In genomic region chr9:110256392-110257096, GRCh38 we compare ENCODE assay signal across 1 cellular context.
TF ChIP-seq lines count a peak whose summit lies in the region.

TXN (minus strand) TSS chr9:110256507; CDS start chr9:110256435, 72 bp downstream.

TF ChIP-seq in GM12878, 131 proteins besides CTCF, POLR2A, EP300 and RAD21 (continued from another document and continues in another):
- TF ChIP-seq ZBTB40 (IDR thresholded peaks at IDR 0.05; ENCODE audit: borderline replicate concordance) (no peak), BHLHE40 (IDR thresholded peaks at IDR 0.05; ENCODE audit: borderline replicate concordance in 1 of 2, low read depth in 2 of 2, low read length in 1 of 2) (peak; percentile 76 to 90), LARP7 (IDR thresholded peaks at IDR 0.05) (no peak; the same call in 1 of the 2 replicates), E4F1 (IDR thresholded peaks at IDR 0.05; ENCODE audit: borderline replicate concordance, partially characterized antibody) (no peak), MYC (IDR thresholded peaks at IDR 0.05; ENCODE audit: insufficient read depth, insufficient read length, insufficient replicate concordance, low read length, severe bottlenecking) (peak; percentile 32), BACH1 (IDR thresholded peaks at IDR 0.05; ENCODE audit: borderline replicate concordance) (peak; percentile 100), NKRF (conservative IDR thresholded peaks at IDR 0.05) (peak; percentile 69), DPF2 (IDR thresholded peaks at IDR 0.05) (peak; percentile 63), CEBPB (IDR thresholded peaks at IDR 0.05; ENCODE audit: borderline replicate concordance in 1 of 2, low read depth in 2 of 2, low read length in 2 of 2) (no peak), HDAC2 (IDR thresholded peaks at IDR 0.05) (no peak), WRNIP1 (IDR thresholded peaks at IDR 0.05; ENCODE audit: borderline replicate concordance, low read depth, low read length) (no peak), ZBTB11 (CRISPR knock-in tag; IDR thresholded peaks at IDR 0.05) (no peak), RAD51 (IDR thresholded peaks at IDR 0.05) (peak; percentile 78), TAF1 (IDR thresholded peaks at IDR 0.05; ENCODE audit: borderline replicate concordance, low read depth, low read length) (peak; percentile 97), ZNF384 (IDR thresholded peaks at IDR 0.05; ENCODE audit: borderline replicate concordance, low read depth, low read length) (no peak), POLR2AphosphoS5 (IDR thresholded peaks at IDR 0.05; ENCODE audit: low read length) (peak; percentile 98), RELA (IDR thresholded peaks at IDR 0.05; ENCODE audit: borderline replicate concordance, partially characterized antibody) (peak; percentile 65), RUNX3 (IDR thresholded peaks at IDR 0.05; ENCODE audit: low read length) (peak; percentile 61; the same call in 1 of the 2 replicates), POU2F2 (IDR thresholded peaks at IDR 0.05; ENCODE audit: borderline replicate concordance, low read depth, low read length) (peak; percentile 93; the same call in 2 of the 3 replicates), CREB1 (IDR thresholded peaks at IDR 0.05; ENCODE audit: low read depth) (peak; percentile 65), MTA2 (IDR thresholded peaks at IDR 0.05; ENCODE audit: low read depth) (peak; percentile 28), NR2C2 (IDR thresholded peaks at IDR 0.05; ENCODE audit: borderline replicate concordance, control insufficient read depth, insufficient read length, low read depth) (no peak), MEF2B (IDR thresholded peaks at IDR 0.05; ENCODE audit: partially characterized antibody, poor library complexity, severe bottlenecking) (no peak), MYB (IDR thresholded peaks at IDR 0.05; ENCODE audit: borderline replicate concordance, low read depth, low read length) (no peak), NFXL1 (IDR thresholded peaks at IDR 0.05; ENCODE audit: borderline replicate concordance) (no peak), RB1 (IDR thresholded peaks at IDR 0.05; ENCODE audit: borderline replicate concordance) (no peak), BCL11A (IDR thresholded peaks at IDR 0.05; ENCODE audit: low read depth, low read length) (no peak), ATF7 (IDR thresholded peaks at IDR 0.05; ENCODE audit: low read depth) (peak; percentile 44; the same call in 1 of the 2 replicates), TCF3 (IDR thresholded peaks at IDR 0.05; ENCODE audit: borderline replicate concordance, insufficient read depth, low read depth, low read length) (peak; percentile 38; the same call in 1 of the 2 replicates), NBN (IDR thresholded peaks at IDR 0.05) (peak; percentile 48; the same call in 1 of the 2 replicates), EED (IDR thresholded peaks at IDR 0.05; ENCODE audit: low read depth) (no peak; the same call in 1 of the 2 replicates), SUPT20H (IDR thresholded peaks at IDR 0.05; ENCODE audit: borderline replicate concordance, control insufficient read depth, low read depth, low read length) (no peak), PAX5 (IDR thresholded peaks at IDR 0.05; ENCODE audit: borderline replicate concordance, low read depth, low read length) (peak; percentile 40; the same call in 1 of the 2 replicates), IKZF2 (IDR thresholded peaks at IDR 0.05) (peak; percentile 66 to 73; a peak in 3 of 4 replicates), ZBED1 (IDR thresholded peaks at IDR 0.05; ENCODE audit: borderline replicate concordance) (no peak), EGR1 (IDR thresholded peaks at IDR 0.05; ENCODE audit: borderline replicate concordance in 1 of 2, low read depth in 2 of 2, low read length in 2 of 2) (peak in 1 of 2 experiments; percentile 91; a peak in 2 of 3 replicates), ZSCAN29 (IDR thresholded peaks at IDR 0.05) (no peak), POLR2AphosphoS2 (IDR thresholded peaks at IDR 0.05; ENCODE audit: low read depth, low read length) (peak; percentile 78; the same call in 1 of the 2 replicates), BCLAF1 (IDR thresholded peaks at IDR 0.05) (no peak), JUND (IDR thresholded peaks at IDR 0.05; ENCODE audit: low read depth, low read length) (0 out of 2 replicates have a peak, but pooled peaks have one; percentile 7)
- TF ChIP-seq, protein P1, sequence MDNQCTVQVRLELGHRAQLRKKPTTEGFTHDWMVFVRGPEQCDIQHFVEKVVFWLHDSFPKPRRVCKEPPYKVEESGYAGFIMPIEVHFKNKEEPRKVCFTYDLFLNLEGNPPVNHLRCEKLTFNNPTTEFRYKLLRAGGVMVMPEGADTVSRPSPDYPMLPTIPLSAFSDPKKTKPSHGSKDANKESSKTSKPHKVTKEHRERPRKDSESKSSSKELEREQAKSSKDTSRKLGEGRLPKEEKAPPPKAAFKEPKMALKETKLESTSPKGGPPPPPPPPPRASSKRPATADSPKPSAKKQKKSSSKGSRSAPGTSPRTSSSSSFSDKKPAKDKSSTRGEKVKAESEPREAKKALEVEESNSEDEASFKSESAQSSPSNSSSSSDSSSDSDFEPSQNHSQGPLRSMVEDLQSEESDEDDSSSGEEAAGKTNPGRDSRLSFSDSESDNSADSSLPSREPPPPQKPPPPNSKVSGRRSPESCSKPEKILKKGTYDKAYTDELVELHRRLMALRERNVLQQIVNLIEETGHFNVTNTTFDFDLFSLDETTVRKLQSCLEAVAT (IDR thresholded peaks at IDR 0.05): no peak
- TF ChIP-seq, protein P2, sequence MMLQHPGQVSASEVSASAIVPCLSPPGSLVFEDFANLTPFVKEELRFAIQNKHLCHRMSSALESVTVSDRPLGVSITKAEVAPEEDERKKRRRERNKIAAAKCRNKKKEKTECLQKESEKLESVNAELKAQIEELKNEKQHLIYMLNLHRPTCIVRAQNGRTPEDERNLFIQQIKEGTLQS (IDR thresholded peaks at IDR 0.05; ENCODE audit: borderline replicate concordance, extremely low read depth, low read depth, low read length): peak; percentile 0; the same call in 1 of the 2 replicates
